12 cellular contexts compared by ENCODE assay signal in genomic region chr9:121340676-121341392, GRCh38. TPM values are rescaled to one million over a fixed set of nuclear protein-coding genes. Genes with fewer than 3 reads are reported as not detected.
DNase-seq lines count a peak whose midpoint lies in the region; ATAC-seq and TF ChIP-seq lines count a peak whose summit lies in the region.
"Had no signal": no experiment of that assay in that cellular context is flagged by ENCODE, and none has a peak within 500 bp of the region (broad histone marks: within the 10 kb centered on the region; RNA-seq: fewer than 3 reads in every experiment).

No MANE protein-coding gene starts in this region.

- H3K4me3 ChIP-seq in GM12864 (ENCODE audit: low read depth, low read length) (no peak overlapping the region), choroid plexus epithelial cell (ENCODE audit: low read depth, low read length) (no peak overlapping the region)
- H3K4me3 ChIP-seq: BLaER1 treated with 17β-estradiol and CSF1 and Interleukin-3, amounts not matched to agents 10 nM and 100 nM had no signal

- H3K36me3 Mint-ChIP-seq in CD14-positive monocyte: peaks cover 58 to 68% of the 10 kb centered on the region in 2 donors

- H3K4me1 Mint-ChIP-seq in CD14-positive monocyte: no peaks in the 10 kb centered on the region

- peaks cover 0 to 3% (median 0%) of the 10 kb centered on the region in 3 donors for H3K27me3 Mint-ChIP-seq in CD14-positive monocyte (ENCODE audit: low read depth in 3 of 3)

- no peaks in the 10 kb centered on the region for H3K9me3 Mint-ChIP-seq in CD14-positive monocyte

- H3K27ac Mint-ChIP-seq in CD14-positive monocyte: peak overlapping the region in 3 of 7 donors; percentile 9 to 81 (median 50)

- no peak overlapping the region for H3K4me3 Mint-ChIP-seq in CD14-positive monocyte

- intact Hi-C loops in CD14-positive monocyte (cut with micrococcal nuclease): no loop called here

- DNase-seq in GM12864 (ENCODE audit: low read depth) (peak; percentile 63), choroid plexus epithelial cell (ENCODE audit: low read depth) (peak; percentile 38), DMS 273 (lab: John Stamatoyannopoulos, UW; ENCODE audit: unreplicated experiment) (no peak), kidney glomerular epithelial cell (lab: John Stamatoyannopoulos, UW) (no peak), CD14-positive monocyte (ENCODE audit: low spot score) (no peak)
- DNase-seq: left ventricle myocardium superior, NCI-H1694, PC-3 had no signal

- TF ChIP-seq CTCF in GM12864 (IDR thresholded peaks at IDR 0.05; ENCODE audit: low read depth, low read length, missing control alignments) (no peak), choroid plexus epithelial cell (conservative IDR thresholded peaks at IDR 0.05; ENCODE audit: low read depth, low read length) (no peak), CD14-positive monocyte (IDR thresholded peaks at IDR 0.05) (no peak)

- ATAC-seq in GM19372 (IDR thresholded peaks at IDR 0.05; ENCODE audit: low read depth, unreplicated experiment): peak; percentile 71
- ATAC-seq in HG03039 (IDR thresholded peaks at IDR 0.05; ENCODE audit: unreplicated experiment): peak; percentile 91
- no peak for ATAC-seq in GM21515 (IDR thresholded peaks at IDR 0.05; ENCODE audit: unreplicated experiment)
- ATAC-seq: left ventricle myocardium superior, PC-3 had no signal

RNA-seq across cellular contexts. Expression of gene STOM, which starts 29.2 kb away (rescaled TPM):
- 10 to 100 TPM; 63.8 to 66.9 TPM for polyA plus RNA-seq in CD14-positive monocyte

Comparison
In these comparisons a context has a peak if more than half of its experiments do, and no peak if none do; other contexts are left out.
1. DNase-seq: peak in GM12864 (single experiment) and choroid plexus epithelial cell (single experiment); none in DMS 273 (single experiment), kidney glomerular epithelial cell (single experiment) and CD14-positive monocyte (single experiment).